ENCODE assay signal across 1 cellular context in genomic region chr6:134517145-134517658, GRCh38.
TF ChIP-seq lines count a peak whose summit lies in the region.

No MANE protein-coding gene starts in this region.

TF ChIP-seq in HEK293, 187 proteins besides CTCF, POLR2A, EP300 and RAD21 (continued from another document):
- no peak for TF ChIP-seq ZNF76 (tag by site-specific recombination; IDR thresholded peaks at IDR 0.05; ENCODE audit: borderline replicate concordance, low read depth)
- no peak for TF ChIP-seq ZNF211 (tag by site-specific recombination; IDR thresholded peaks at IDR 0.05; ENCODE audit: low read depth)
- no peak for TF ChIP-seq KLF17 (tag by site-specific recombination; IDR thresholded peaks at IDR 0.05)
- TF ChIP-seq ZNF600 (tag by site-specific recombination; IDR thresholded peaks at IDR 0.05), result peak; percentile 80
- TF ChIP-seq ZIC2 (tag by site-specific recombination; IDR thresholded peaks at IDR 0.05), result peak; percentile 45; the same call in 1 of the 2 replicates
- no peak for TF ChIP-seq ZNF701 (tag by site-specific recombination; IDR thresholded peaks at IDR 0.05)
- TF ChIP-seq IKZF3 (tag by site-specific recombination; IDR thresholded peaks at IDR 0.05), result 0 out of 2 replicates have a peak, but pooled peaks have one; percentile 30
- TF ChIP-seq HIC1 (tag by site-specific recombination; IDR thresholded peaks at IDR 0.05), result 0 out of 2 replicates have a peak, but pooled peaks have one; percentile 53
- no peak for TF ChIP-seq ZNF558 (tag by site-specific recombination; IDR thresholded peaks at IDR 0.05)
- TF ChIP-seq GLI4 (tag by site-specific recombination; IDR thresholded peaks at IDR 0.05), result no peak
- no peak for TF ChIP-seq KLF10 (tag by site-specific recombination; IDR thresholded peaks at IDR 0.05)
- TF ChIP-seq MZF1 (tag by site-specific recombination; IDR thresholded peaks at IDR 0.05; ENCODE audit: borderline replicate concordance), result peak; percentile 85
- no peak for TF ChIP-seq ZXDB (tag by site-specific recombination; IDR thresholded peaks at IDR 0.05)
- TF ChIP-seq, protein P1, sequence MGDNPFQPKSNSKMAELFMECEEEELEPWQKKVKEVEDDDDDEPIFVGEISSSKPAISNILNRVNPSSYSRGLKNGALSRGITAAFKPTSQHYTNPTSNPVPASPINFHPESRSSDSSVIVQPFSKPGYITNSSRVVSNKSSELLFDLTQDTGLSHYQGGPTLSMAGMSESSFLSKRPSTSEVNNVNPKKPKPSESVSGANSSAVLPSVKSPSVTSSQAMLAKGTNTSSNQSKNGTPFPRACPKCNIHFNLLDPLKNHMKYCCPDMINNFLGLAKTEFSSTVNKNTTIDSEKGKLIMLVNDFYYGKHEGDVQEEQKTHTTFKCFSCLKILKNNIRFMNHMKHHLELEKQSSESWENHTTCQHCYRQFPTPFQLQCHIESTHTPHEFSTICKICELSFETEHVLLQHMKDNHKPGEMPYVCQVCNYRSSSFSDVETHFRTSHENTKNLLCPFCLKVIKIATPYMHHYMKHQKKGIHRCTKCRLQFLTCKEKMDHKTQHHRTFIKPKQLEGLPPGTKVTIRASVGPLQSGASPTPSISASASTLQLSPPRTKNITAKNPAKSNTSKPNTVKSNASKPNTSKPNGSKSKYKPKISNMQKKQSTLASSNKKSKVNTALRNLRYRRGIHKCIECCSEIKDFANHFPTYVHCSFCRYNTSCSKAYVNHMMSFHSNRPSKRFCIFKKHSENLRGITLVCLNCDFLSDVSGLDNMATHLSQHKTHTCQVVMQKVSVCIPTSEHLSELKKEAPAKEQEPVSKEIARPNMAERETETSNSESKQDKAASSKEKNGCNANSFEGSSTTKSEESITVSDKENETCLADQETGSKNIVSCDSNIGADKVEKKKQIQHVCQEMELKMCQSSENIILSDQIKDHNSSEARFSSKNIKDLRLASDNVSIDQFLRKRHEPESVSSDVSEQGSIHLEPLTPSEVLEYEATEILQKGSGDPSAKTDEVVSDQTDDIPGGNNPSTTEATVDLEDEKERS (tag by site-specific recombination; IDR thresholded peaks at IDR 0.05), result no peak
- no peak for TF ChIP-seq ZNF585B (tag by site-specific recombination; IDR thresholded peaks at IDR 0.05)
- TF ChIP-seq MYNN (tag by site-specific recombination; IDR thresholded peaks at IDR 0.05; ENCODE audit: borderline replicate concordance), result no peak
- no peak for TF ChIP-seq ZNF157 (tag by site-specific recombination; IDR thresholded peaks at IDR 0.05)
- no peak for TF ChIP-seq ZNF10 (tag by site-specific recombination; IDR thresholded peaks at IDR 0.05)
- peak; percentile 79 for TF ChIP-seq ZBTB17 (tag by site-specific recombination; IDR thresholded peaks at IDR 0.05)
